ENCODE assay signal across 7 cellular contexts in genomic region chr6:141780296-141780695, GRCh38.
"Had no signal": no experiment of that assay in that cellular context is flagged by ENCODE, and none has a peak within 500 bp of the region (broad histone marks: within the 10 kb centered on the region; RNA-seq: fewer than 3 reads in every experiment).

No MANE protein-coding gene starts in this region.

- DNase-seq: GDM1, GF-D8 had no signal

- H3K4me3 ChIP-seq: GM12878 had no signal

- ATAC-seq: GM12878 had no signal

- FAIRE-seq: GM12878, GM12891, GM12892, GM18507, GM19239 had no signal
